ENCODE assay signal across 26 cellular contexts in the genomic region with DNA sequence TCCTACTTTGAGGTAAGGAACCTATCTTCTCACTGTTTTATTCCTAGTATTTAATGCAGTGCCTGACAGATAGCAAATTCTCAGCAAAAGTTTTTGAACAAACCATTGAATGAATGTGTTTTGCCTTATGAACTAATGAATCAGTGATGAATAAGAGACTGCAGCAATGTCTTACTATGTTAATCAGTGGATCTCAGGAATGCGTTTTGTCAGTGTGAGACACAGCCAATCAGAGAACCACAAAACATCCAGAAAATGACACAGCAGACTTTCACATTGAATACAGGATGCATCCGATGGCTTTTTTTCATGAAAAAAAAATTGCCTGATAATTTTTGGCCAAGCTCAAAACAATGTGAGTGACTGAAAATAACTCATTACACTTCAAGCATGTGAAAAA.
DNase-seq lines count a peak whose midpoint lies in the region; ATAC-seq, FAIRE-seq and TF ChIP-seq lines count a peak whose summit lies in the region.
"Had no signal": no experiment of that assay in that cellular context is flagged by ENCODE, and none has a peak within 500 bp of the region (broad histone marks: within the 10 kb centered on the region; RNA-seq: fewer than 3 reads in every experiment).

No MANE protein-coding gene starts in this region.

- ATAC-seq in left lobe of liver: no peak
- no peak for ATAC-seq in GM18505 (IDR thresholded peaks at IDR 0.05; ENCODE audit: unreplicated experiment)
- ATAC-seq: activated CD8-positive, alpha-beta T cell treated with anti-CD3 and anti-CD28 coated beads for 36 hours; activated naive CD4-positive, alpha-beta T cell treated with anti-CD3 and anti-CD28 coated beads, Interleukin-2, amount 50 U/mL, for 72 hours; heart left ventricle; left colon; T-helper 17 cell had no signal

- H3K4me3 ChIP-seq in fibroblast of the aortic adventitia (ENCODE audit: low read depth, low read length) (no peak overlapping the region), kidney (ENCODE audit: low read length in 2 of 2) (no peak overlapping the region)
- H3K4me3 ChIP-seq: heart left ventricle, sigmoid colon, testis, uterus had no signal

- no peak for TF ChIP-seq POLR2A in GM18505 (IDR thresholded peaks at IDR 0.05; ENCODE audit: borderline replicate concordance, extremely low read depth, insufficient read depth, insufficient read length)

- no peak overlapping the region for H3K9ac ChIP-seq in kidney (ENCODE audit: low read length in 2 of 2)
- H3K9ac ChIP-seq: SK-N-SH had no signal

- intact Hi-C loops in kidney (cut with DNase I): no loop called here

- DNase-seq in HPDE6-E6E7 (ENCODE audit: extremely low spot score): peak; percentile 6
- DNase-seq in amniotic epithelial cell (ENCODE audit: low read depth): peak; percentile 25
- DNase-seq in fibroblast of the aortic adventitia (ENCODE audit: low read depth): peak; percentile 28
- DNase-seq in stromal cell of bone marrow (ENCODE audit: low read depth): peak; percentile 31
- DNase-seq in kidney: no peak
- no peak for DNase-seq in left lobe of liver (ENCODE audit: low spot score)
- DNase-seq: activated CD8-positive, alpha-beta T cell treated with anti-CD3 and anti-CD28 coated beads for 36 hours; aorta; CD4-positive, alpha-beta T cell; DMS 273 treated with DMSO at 0.1 percent for 48 hours; H9; heart left ventricle; KG1; left colon; MM.1S; NCI-H446; NCI-H82; sigmoid colon; SK-N-SH; stimulated activated naive CD4-positive, alpha-beta T cell treated with Interleukin-2 at 50 U/mL for 16 hours; T-helper 17 cell; testis; uterus had no signal

- H3K9me3 ChIP-seq in kidney (ENCODE audit: control insufficient read depth in 1 of 2, low read length in 2 of 2): no peaks in the 10 kb centered on the region
- H3K9me3 ChIP-seq: heart left ventricle, sigmoid colon, SK-N-SH, testis, uterus had no signal

- no peak overlapping the region for H3K27ac ChIP-seq in kidney (ENCODE audit: low read depth in 2 of 2, low read length in 2 of 2)
- H3K27ac ChIP-seq: heart left ventricle, sigmoid colon, testis, uterus had no signal

- H3K4me1 ChIP-seq in kidney (ENCODE audit: control insufficient read depth in 1 of 2, insufficient read depth in 1 of 2, low read depth in 1 of 2, low read length in 2 of 2): no peaks in the 10 kb centered on the region
- H3K4me1 ChIP-seq: heart left ventricle, sigmoid colon, testis, uterus had no signal

- FAIRE-seq in kidney (lab: Jason Lieb, UNC): no peak
- FAIRE-seq: endometrium had no signal

- H3K36me3 ChIP-seq in kidney (ENCODE audit: control insufficient read depth in 1 of 2, insufficient read depth in 2 of 2, low read length in 2 of 2): no peaks in the 10 kb centered on the region
- H3K36me3 ChIP-seq: heart left ventricle, sigmoid colon, uterus had no signal

- TF ChIP-seq CTCF in fibroblast of the aortic adventitia (IDR thresholded peaks at IDR 0.05; ENCODE audit: insufficient read depth, low read length) (no peak), kidney (IDR thresholded peaks at IDR 0.05; ENCODE audit: borderline replicate concordance, extremely low read depth, insufficient read depth) (no peak)

Comparison
In these comparisons a context has a peak if more than half of its experiments do, and no peak if none do; other contexts are left out.
1. DNase-seq: peak in HPDE6-E6E7 (single experiment), amniotic epithelial cell (single experiment), fibroblast of the aortic adventitia (single experiment) and stromal cell of bone marrow (single experiment); none in kidney (single experiment) and left lobe of liver (single experiment).